In genomic region chr17:2821868-2822267, GRCh38 we compare ENCODE assay signal across 24 cellular contexts. TPM values are rescaled to one million over a fixed set of nuclear protein-coding genes. Genes with fewer than 3 reads are reported as not detected.
A peak's percentile ranks its signal among the peaks of the same experiment; 100 is the strongest.
DNase-seq lines count a peak whose midpoint lies in the region; ATAC-seq, FAIRE-seq and TF ChIP-seq lines count a peak whose summit lies in the region.
"Had no signal": no experiment of that assay in that cellular context is flagged by ENCODE, and none has a peak within 500 bp of the region (broad histone marks: within the 10 kb centered on the region; RNA-seq: fewer than 3 reads in every experiment).

No MANE protein-coding gene starts in this region.

- no peak overlapping the region for H3K14ac ChIP-seq in H1 (ENCODE audit: insufficient read length)

- no peak overlapping the region for H4K5ac ChIP-seq in H1 (ENCODE audit: insufficient read length, low read depth, low read length)

- H3K4me3 ChIP-seq in H1 (ENCODE audit: extremely low read depth in 1 of 4, insufficient read depth in 2 of 4, low read depth in 3 of 4, low read length in 4 of 4), result no peak overlapping the region
- H3K4me3 ChIP-seq in MM.1S (ENCODE audit: low read length), result no peak overlapping the region
- H3K4me3 ChIP-seq: MG63, SK-N-MC had no signal

- H4K20me1 ChIP-seq in H1 (replicated peaks in 1 of 2; ENCODE audit: control insufficient read depth in 1 of 2, insufficient read depth in 2 of 2, low read length in 2 of 2), result no peaks in the 10 kb centered on the region
- H4K20me1 ChIP-seq in MM.1S (ENCODE audit: insufficient read depth, low read length), result no peaks in the 10 kb centered on the region

- no peak overlapping the region for H2BK5ac ChIP-seq in H1 (ENCODE audit: low read depth, low read length)

- no peaks in the 10 kb centered on the region for H3K9me2 ChIP-seq in MM.1S (replicated peaks; ENCODE audit: insufficient read depth, low read length)

- 0 out of 2 replicates have a peak, but pooled peaks cover 9% of the 10 kb centered on the region for H3F3A ChIP-seq in MM.1S (ENCODE audit: insufficient read depth, low read length)

- H3K27ac ChIP-seq in H1 (ENCODE audit: low read depth, low read length) (no peak overlapping the region), MM.1S (ENCODE audit: low read length) (no peak overlapping the region)
- H3K27ac ChIP-seq: SK-N-MC had no signal

- H3K4me1 ChIP-seq in H1 (replicated peaks in 1 of 4; ENCODE audit: control insufficient read depth in 3 of 4, insufficient read depth in 4 of 4, low read length in 3 of 4), result peaks cover 0 to 2% (median 0%) of the 10 kb centered on the region in 4 experiments; a peak in 1 of 7 replicates
- H3K4me1 ChIP-seq in MM.1S (ENCODE audit: low read length), result peaks cover 10% of the 10 kb centered on the region

- H4K8ac ChIP-seq in H1 (ENCODE audit: extremely low read depth, insufficient read depth, low read length), result peak overlapping the region; percentile 80; the same call in 1 of the 2 replicates

- H2BK12ac ChIP-seq in H1 (ENCODE audit: low read depth, low read length), result 0 out of 2 replicates have a peak overlapping the region, but pooled peaks have one; percentile 4

- no peak overlapping the region for H3K56ac ChIP-seq in H1 (replicated peaks; ENCODE audit: insufficient read length, low read depth, low read length)

- WGBS in H1 (ENCODE audit: extremely low coverage in 1 of 2, insufficient coverage in 1 of 2, insufficient read length in 1 of 2, insufficient replicate concordance in 2 of 2, low coverage in 1 of 2, low lambda C conversion rate in 2 of 2, missing lambda C conversion rate in 1 of 2), 2 experiments, result 84% methylated on average over 8 of the region's 8 CpGs; no CpG with 5 or more reads in 1 of the 2 experiments

- H2AK5ac ChIP-seq in H1 (ENCODE audit: low read depth, low read length), result no peak overlapping the region

- H3K4me3 Mint-ChIP-seq in natural killer cell treated with Interleukin-12 subunit alpha and Interleukin-12 subunit beta and Interleukin-15 and Interleukin-18, amount 100 ng/mL, for 72 hours, result no peak overlapping the region
- H3K4me3 Mint-ChIP-seq in natural killer cell, result no peak overlapping the region
- H3K4me3 Mint-ChIP-seq: CD14-positive monocyte; CD8-positive, alpha-beta memory T cell had no signal

- no peaks in the 10 kb centered on the region for H3K9me3 Mint-ChIP-seq in natural killer cell treated with Interleukin-12 subunit alpha and Interleukin-12 subunit beta and Interleukin-15 and Interleukin-18, amount 100 ng/mL, for 72 hours
- H3K9me3 Mint-ChIP-seq in natural killer cell, result no peaks in the 10 kb centered on the region
- H3K9me3 Mint-ChIP-seq: CD8-positive, alpha-beta memory T cell had no signal

- intact Hi-C loops in natural killer cell (cut with micrococcal nuclease), result no loop called here

- TF ChIP-seq POLR2A in H1 (IDR thresholded peaks at IDR 0.05; ENCODE audit: control extremely low read depth in 1 of 2, low read depth in 2 of 2, low read length in 2 of 2), result no peak

- no peak overlapping the region for H3K23ac ChIP-seq in H1 (ENCODE audit: insufficient read length)

- H3K36me3 ChIP-seq in H1 (ENCODE audit: control insufficient read depth in 2 of 4, insufficient read depth in 4 of 4, low read length in 3 of 4) (no peaks in the 10 kb centered on the region), MM.1S (replicated peaks; ENCODE audit: insufficient read depth, low read length) (no peaks in the 10 kb centered on the region)
- H3K36me3 ChIP-seq: MG63 had no signal

- peaks cover 27 to 33% of the 10 kb centered on the region in 2 donors for H3K4me1 Mint-ChIP-seq in natural killer cell treated with Interleukin-12 subunit alpha and Interleukin-12 subunit beta and Interleukin-15 and Interleukin-18, amount 100 ng/mL, for 72 hours (ENCODE audit: low read depth in 2 of 2)
- peaks cover 61 to 70% of the 10 kb centered on the region in 2 donors for H3K4me1 Mint-ChIP-seq in natural killer cell

- no peak for TF ChIP-seq RAD21 in H1 (IDR thresholded peaks at IDR 0.05 in 1 of 2, conservative IDR thresholded peaks at IDR 0.05 in 1 of 2; ENCODE audit: low read depth in 2 of 2, low read length in 2 of 2)

- no peaks in the 10 kb centered on the region for H3K9me3 ChIP-seq in H1 (ENCODE audit: insufficient read depth in 2 of 2, low read depth in 1 of 2, low read length in 1 of 2)
- H3K9me3 ChIP-seq in MM.1S (replicated peaks; ENCODE audit: insufficient read depth, low read length), result no peaks in the 10 kb centered on the region
- H3K9me3 ChIP-seq: MG63 had no signal

- FAIRE-seq in H1 (lab: Jason Lieb, UNC), result no peak
- FAIRE-seq: A204.1, GM19239, H54, RCC 7860 had no signal

- peak in 1 of 2 donors; percentile 63 for ATAC-seq in natural killer cell treated with Interleukin-12 subunit alpha and Interleukin-12 subunit beta and Interleukin-15 and Interleukin-18, amount 100 ng/mL, for 72 hours
- ATAC-seq in natural killer cell, result no peak

- H3K79me1 ChIP-seq in H1 (ENCODE audit: low read depth, low read length), result no peaks in the 10 kb centered on the region

- no peak overlapping the region for H3K27ac Mint-ChIP-seq in natural killer cell treated with Interleukin-12 subunit alpha and Interleukin-12 subunit beta and Interleukin-15 and Interleukin-18, amount 100 ng/mL, for 72 hours
- peak overlapping the region in 1 of 2 donors; percentile 24 for H3K27ac Mint-ChIP-seq in natural killer cell

- TF ChIP-seq EP300 in H1 (IDR thresholded peaks at IDR 0.05; ENCODE audit: borderline replicate concordance in 1 of 2, low read depth in 2 of 2, low read length in 2 of 2), result no peak

- no peak overlapping the region for H2BK120ac ChIP-seq in H1 (replicated peaks; ENCODE audit: low read depth, low read length)

- no peaks in the 10 kb centered on the region for H3K79me2 ChIP-seq in H1 (ENCODE audit: control insufficient read depth in 1 of 2, insufficient read depth in 2 of 2, low read length in 2 of 2)
- H3K79me2 ChIP-seq in MM.1S (ENCODE audit: low read length), result no peaks in the 10 kb centered on the region

- POLR2A ChIA-PET in H1 (lab: Charles Lee; ENCODE audit: partially characterized antibody), result interaction anchor here (0.8 kb wide), 1 partner anchor 52 kb away, joined by 4 read pairs; no protein-coding TSS in a partner anchor

- peak; percentile 28 for DNase-seq in natural killer cell treated with Interleukin-12 subunit alpha and Interleukin-12 subunit beta and Interleukin-15 and Interleukin-18, amount 100 ng/mL, for 72 hours (ENCODE audit: low spot score)
- DNase-seq in natural killer cell, result no peak
- DNase-seq in MV-4-11 (lab: John Stamatoyannopoulos, UW), result peak; percentile 40
- DNase-seq in H1 (ENCODE audit: low read depth in 1 of 2, low spot score in 2 of 2), result no peak
- DNase-seq in MM.1S, result no peak
- DNase-seq in D341Med (ENCODE audit: low spot score), result no peak
- DNase-seq in DMS153 (lab: John Stamatoyannopoulos, UW), result no peak
- no peak for DNase-seq in NCI-H2081 treated with DMSO at 0.1 percent for 48 hours (lab: John Stamatoyannopoulos, UW)
- DNase-seq: CD8-positive, alpha-beta memory T cell; DND-41; MG63; NCI-H1105; NCI-H1436 treated with DMSO at 0.1 percent for 48 hours; NCI-H187 treated with DMSO at 0.1 percent for 48 hours; NCI-H2107; NCI-H446 treated with DMSO at 0.1 percent for 48 hours; NCI-H526 treated with DMSO at 0.1 percent for 48 hours; SIG-M5 had no signal

- TF ChIP-seq CTCF in natural killer cell (IDR thresholded peaks at IDR 0.05) (no peak), H1 (IDR thresholded peaks at IDR 0.05; ENCODE audit: control extremely low read depth in 1 of 3, insufficient read depth in 1 of 3, low read depth in 1 of 3, low read length in 3 of 3) (no peak), MM.1S (IDR thresholded peaks at IDR 0.05; ENCODE audit: low read length) (no peak)

- H3K27me3 ChIP-seq in H1 (replicated peaks in 1 of 4; ENCODE audit: control insufficient read depth in 3 of 4, extremely low read depth in 1 of 4, insufficient read depth in 3 of 4, low read length in 3 of 4) (no peaks in the 10 kb centered on the region), MM.1S (replicated peaks; ENCODE audit: insufficient read depth, low read length) (no peaks in the 10 kb centered on the region)
- H3K27me3 ChIP-seq: MG63 had no signal

- H4K91ac ChIP-seq in H1 (replicated peaks; ENCODE audit: insufficient read length, low read length), result no peak overlapping the region

- no peaks in the 10 kb centered on the region for H3K23me2 ChIP-seq in H1 (ENCODE audit: low read depth, low read length)

- no peak overlapping the region for H3K4ac ChIP-seq in H1 (replicated peaks; ENCODE audit: insufficient read length, low read depth, low read length)

- H3K9ac ChIP-seq in H1 (replicated peaks in 1 of 4; ENCODE audit: extremely low read depth in 1 of 4, low read depth in 3 of 4, low read length in 3 of 4) (no peak overlapping the region), MM.1S (ENCODE audit: low read length) (no peak overlapping the region)

- no peaks in the 10 kb centered on the region for H3K27me3 Mint-ChIP-seq in natural killer cell treated with Interleukin-12 subunit alpha and Interleukin-12 subunit beta and Interleukin-15 and Interleukin-18, amount 100 ng/mL, for 72 hours
- no peaks in the 10 kb centered on the region for H3K27me3 Mint-ChIP-seq in natural killer cell (ENCODE audit: low read depth in 2 of 2)

- H3K4me2 ChIP-seq in H1 (ENCODE audit: insufficient read depth in 1 of 2, low read depth in 2 of 2, low read length in 2 of 2), result no peak overlapping the region
- H3K4me2 ChIP-seq in MM.1S (ENCODE audit: low read depth, low read length), result no peak overlapping the region

- no peaks in the 10 kb centered on the region for H3K36me3 Mint-ChIP-seq in natural killer cell treated with Interleukin-12 subunit alpha and Interleukin-12 subunit beta and Interleukin-15 and Interleukin-18, amount 100 ng/mL, for 72 hours
- H3K36me3 Mint-ChIP-seq in natural killer cell, result peaks cover 8% of the 10 kb centered on the region

- H2BK20ac ChIP-seq in H1 (ENCODE audit: low read length), result no peak overlapping the region; the same call in 1 of the 2 replicates

- H2AFZ ChIP-seq in H1 (ENCODE audit: low read length) (no peak overlapping the region), MM.1S (ENCODE audit: low read length) (no peak overlapping the region)

- H2BK15ac ChIP-seq in H1 (ENCODE audit: low read length), result no peak overlapping the region

- H3K18ac ChIP-seq in H1 (ENCODE audit: extremely low read depth, low read length), result no peak overlapping the region

- CTCF ChIA-PET in H1 (lab: Charles Lee; ENCODE audit: partially characterized antibody), result interaction anchor here (0.7 to 2.1 kb wide), 5 partner anchors 10 to 1214 kb away, joined by 3 to 7 read pairs (median 4); no protein-coding TSS in a partner anchor

RNA-seq across cellular contexts. Expression of gene RAP1GAP2, which starts 25.6 kb away (rescaled TPM):
- 10 to 100 TPM in 1 of 2 donors, 1 to 10 TPM in 1; 7.7 to 14.5 TPM for total RNA-seq in natural killer cell treated with Interleukin-12 subunit alpha and Interleukin-12 subunit beta and Interleukin-15 and Interleukin-18, amount 100 ng/mL, for 72 hours
- 100 to 1,000 TPM; 274 to 418 (median 390) TPM for total RNA-seq in natural killer cell
- 63.4 and 63.8 TPM in 2 replicates for total RNA-seq in H1 (2021; fragmentation: NEBNext Ultra II Directional; extraction: Animal tissue kit (Norgen Biotek cat#: 25700))
- 24.0 and 28.9 TPM in 2 replicates for polyA plus RNA-seq in H1 (2011; rRNA removed)
- polyA plus RNA-seq in H1 (2011; cell fraction: cytosol; rRNA removed), result 25.1 TPM
- polyA plus RNA-seq in H1 (2011; cell fraction: nucleus; rRNA removed), result 165 TPM
- polyA plus RNA-seq in H1 (2012, experiment 1 of 2), result 26.1 to 39.5 TPM (median 30.8 TPM) in 4 replicates
- 16.1 TPM for polyA plus RNA-seq in H1 (2012, experiment 2 of 2)
- polyA plus RNA-seq in H1 (2013, experiment 1 of 2), result 22.5 TPM
- 22.8 TPM for polyA plus RNA-seq in H1 (2013, experiment 2 of 2)
- 27.1 and 37.8 TPM in 2 replicates for polyA minus RNA-seq in H1 (2011; rRNA and poly(A)+ RNA removed)
- polyA minus RNA-seq in H1 (2011; cell fraction: cytosol; rRNA and poly(A)+ RNA removed), result 18.9 TPM
- 28.5 TPM for polyA minus RNA-seq in H1 (2011; cell fraction: nucleus; rRNA and poly(A)+ RNA removed)

Comparison
In these comparisons a context has a peak if more than half of its experiments do, and no peak if none do; other contexts are left out.
1. DNase-seq: peak in natural killer cell treated with Interleukin-12 subunit alpha and Interleukin-12 subunit beta and Interleukin-15 and Interleukin-18, amount 100 ng/mL, for 72 hours (single experiment) and MV-4-11 (single experiment); none in natural killer cell (single experiment), H1 (0 of 2), MM.1S (single experiment), D341Med (single experiment), DMS153 (single experiment) and NCI-H2081 treated with DMSO at 0.1 percent for 48 hours (single experiment).